ENCODE assay signal across 2 cellular contexts in the genomic region with DNA sequence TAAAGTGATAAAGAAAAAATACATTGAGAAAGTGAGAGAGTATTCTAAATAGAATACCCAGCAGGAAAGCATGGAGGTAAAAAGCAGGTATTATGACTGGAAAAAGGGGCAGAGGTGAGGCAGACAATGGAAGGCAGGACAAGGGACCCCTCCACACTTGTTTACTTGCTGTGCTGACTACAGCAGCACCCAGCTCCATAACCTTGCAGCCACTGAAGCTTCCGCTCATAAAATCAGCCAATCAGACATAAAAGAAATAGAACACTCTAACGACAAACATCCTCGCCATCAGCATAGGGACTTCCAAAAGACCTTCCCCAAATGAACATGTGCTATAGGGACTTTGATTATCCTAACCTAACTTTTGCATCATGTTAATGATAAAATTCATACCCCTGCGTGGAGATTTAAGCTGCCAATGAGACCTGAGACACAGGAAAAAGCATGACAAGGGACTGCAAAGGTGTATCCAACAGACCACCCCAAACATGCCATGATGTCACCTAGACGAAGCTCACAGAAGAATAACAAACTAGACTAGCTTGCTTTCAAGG.
A peak's percentile ranks its signal among the peaks of the same experiment; 100 is the strongest.
TF ChIP-seq lines count a peak whose summit lies in the region.

No MANE protein-coding gene starts in this region.

TF ChIP-seq in HepG2, 621 proteins besides CTCF, POLR2A, EP300 and RAD21:
- TF ChIP-seq ZFP62 (CRISPR knock-in tag; IDR thresholded peaks at IDR 0.05) (no peak), ATF7 (IDR thresholded peaks at IDR 0.05) (0 out of 2 replicates have a peak, but pooled peaks have one; percentile 3), ATF7 (CRISPR knock-in tag; IDR thresholded peaks at IDR 0.05) (no peak)

TF ChIP-seq in endothelial cell of umbilical vein, 7 proteins besides CTCF, POLR2A, EP300 and RAD21:
- TF ChIP-seq, protein P1, sequence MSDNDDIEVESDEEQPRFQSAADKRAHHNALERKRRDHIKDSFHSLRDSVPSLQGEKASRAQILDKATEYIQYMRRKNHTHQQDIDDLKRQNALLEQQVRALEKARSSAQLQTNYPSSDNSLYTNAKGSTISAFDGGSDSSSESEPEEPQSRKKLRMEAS (IDR thresholded peaks at IDR 0.05; ENCODE audit: insufficient read depth, insufficient read length) = no peak
- TF ChIP-seq MYC (IDR thresholded peaks at IDR 0.05; ENCODE audit: low read depth, low read length) (no peak), JUN (IDR thresholded peaks at IDR 0.05; ENCODE audit: borderline replicate concordance, insufficient read depth, insufficient read length, low read depth) (no peak), FOS (IDR thresholded peaks at IDR 0.05; ENCODE audit: borderline replicate concordance, insufficient read depth, low read length) (no peak), GATA2 (IDR thresholded peaks at IDR 0.05; ENCODE audit: insufficient read depth, insufficient read length, low read depth, low read length) (no peak), EZH2 (IDR thresholded peaks at IDR 0.05; ENCODE audit: borderline replicate concordance, low read depth, low read length, severe bottlenecking) (no peak), POLR2AphosphoS5 (IDR thresholded peaks at IDR 0.05; ENCODE audit: insufficient read depth, low read depth, low read length) (no peak)
